Comparison of ENCODE assay signal across 8 cellular contexts in the genomic region with DNA sequence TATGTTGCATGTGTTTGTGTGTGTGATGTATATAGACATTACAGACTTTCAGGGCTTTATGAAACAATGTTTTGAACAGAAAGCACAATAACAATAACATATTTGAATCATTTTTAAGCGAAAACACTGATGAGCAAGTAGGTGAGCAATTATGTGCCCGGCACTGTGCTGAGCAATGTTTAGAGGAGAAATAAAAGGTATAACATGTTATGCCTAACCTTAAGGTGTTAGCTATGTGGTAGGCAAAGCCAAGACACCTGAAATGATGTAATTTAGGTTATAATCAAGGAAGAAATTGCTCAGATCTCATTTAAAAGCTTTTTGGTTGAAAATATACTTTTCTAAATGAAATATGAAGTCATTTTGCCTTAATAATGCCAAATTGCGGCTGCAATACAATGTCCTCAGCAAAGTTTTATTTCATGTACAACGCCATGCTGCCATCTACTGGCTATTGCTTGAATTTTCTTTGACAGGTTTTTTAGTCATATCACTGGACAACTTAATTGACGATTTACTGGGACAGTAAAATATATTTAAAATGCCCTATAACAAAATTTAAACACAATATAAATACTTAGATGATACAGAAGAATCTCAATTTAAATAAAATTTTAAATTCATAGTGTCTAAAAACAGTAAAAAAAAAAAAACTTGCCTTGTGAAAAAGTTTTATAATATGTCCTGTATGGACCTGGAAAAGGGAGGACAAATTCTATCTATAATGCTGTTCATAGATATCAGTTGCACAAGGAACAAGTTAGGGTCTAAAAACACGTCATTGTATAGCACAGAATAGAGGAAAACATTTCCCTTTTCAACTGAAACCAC.
DNase-seq lines count a peak whose midpoint lies in the region; ATAC-seq and TF ChIP-seq lines count a peak whose summit lies in the region.

No MANE protein-coding gene starts in this region.

- no peaks in the 10 kb centered on the region for H3K27me3 Mint-ChIP-seq in endodermal cell (ENCODE audit: insufficient read depth)
- H3K27me3 Mint-ChIP-seq in naive thymus-derived CD8-positive, alpha-beta T cell, result peaks cover 0 to 3% (median 0%) of the 10 kb centered on the region in 5 donors

- ATAC-seq in GM21390 (IDR thresholded peaks at IDR 0.05; ENCODE audit: unreplicated experiment), result peak; percentile 62
- ATAC-seq in naive thymus-derived CD8-positive, alpha-beta T cell, result peak in 1 of 2 donors; percentile 36

- H3K27me3 ChIP-seq in endodermal cell (ENCODE audit: control insufficient read depth, insufficient read depth, low read length, poor library complexity, severe bottlenecking), result no peaks in the 10 kb centered on the region

- no peaks in the 10 kb centered on the region for H3K9me3 Mint-ChIP-seq in endodermal cell
- no peaks in the 10 kb centered on the region for H3K9me3 Mint-ChIP-seq in naive thymus-derived CD8-positive, alpha-beta T cell

- no peaks in the 10 kb centered on the region for H3K36me3 ChIP-seq in endodermal cell (ENCODE audit: control insufficient read depth, insufficient read depth, low read length)

- H3K27ac ChIP-seq in endodermal cell (ENCODE audit: low read depth, low read length), result no peak overlapping the region

- no peaks in the 10 kb centered on the region for H3K36me3 Mint-ChIP-seq in endodermal cell (ENCODE audit: low read depth)
- no peaks in the 10 kb centered on the region for H3K36me3 Mint-ChIP-seq in naive thymus-derived CD8-positive, alpha-beta T cell

- POLR2A ChIA-PET in naive thymus-derived CD8-positive, alpha-beta T cell (lab: Charles Lee), result no interaction called here

- H3K4me1 ChIP-seq in endodermal cell (ENCODE audit: control insufficient read depth, insufficient read depth, low read length), result peaks cover 3% of the 10 kb centered on the region

- 21 to 33% methylated on average over 5 of the region's 6 CpGs for WGBS in endodermal cell (ENCODE audit: insufficient coverage in 1 of 2, insufficient read length in 1 of 2), 2 experiments

- H3K4me1 Mint-ChIP-seq in endodermal cell, result peaks cover 42% of the 10 kb centered on the region
- H3K4me1 Mint-ChIP-seq in naive thymus-derived CD8-positive, alpha-beta T cell, result peaks cover 0 to 5% (median 4%) of the 10 kb centered on the region in 4 donors

- peak; percentile 87 for TF ChIP-seq CTCF in endodermal cell (conservative IDR thresholded peaks at IDR 0.05)

- no peak overlapping the region for H3K9ac ChIP-seq in endodermal cell (ENCODE audit: extremely low read depth, low read length, poor library complexity, severe bottlenecking)

- DNase-seq in NCI-H446 (lab: John Stamatoyannopoulos, UW), result peak; percentile 37 to 75
- no peak for DNase-seq in NCI-H446 treated with DMSO at 0.1 percent for 48 hours (lab: John Stamatoyannopoulos, UW)
- peak; percentile 69 to 86 for DNase-seq in Kasumi-1 (lab: John Stamatoyannopoulos, UW)
- DNase-seq in T-helper 9 cell, result peak; percentile 15
- no peak for DNase-seq in endodermal cell
- DNase-seq in naive thymus-derived CD8-positive, alpha-beta T cell, result peak in 7 of 10 donors; percentile 18 to 54 (median 39)
- DNase-seq in activated effector memory CD4-positive, alpha-beta T cell treated with Interleukin-2 at 50 U/mL for 16 hours, result no peak

- no peak overlapping the region for H3K4me3 Mint-ChIP-seq in endodermal cell
- H3K4me3 Mint-ChIP-seq in naive thymus-derived CD8-positive, alpha-beta T cell, result no peak overlapping the region

- no peaks in the 10 kb centered on the region for H3K9me3 ChIP-seq in endodermal cell (ENCODE audit: control insufficient read depth, low read length)

- no peak overlapping the region for H3K27ac Mint-ChIP-seq in endodermal cell
- H3K27ac Mint-ChIP-seq in naive thymus-derived CD8-positive, alpha-beta T cell, result no peak overlapping the region

- H3K4me3 ChIP-seq in endodermal cell (ENCODE audit: low read length), result no peak overlapping the region

Comparison
In these comparisons a context has a peak if more than half of its experiments do, and no peak if none do; other contexts are left out.
1. DNase-seq: peak in NCI-H446 (2 of 2), Kasumi-1 (2 of 2), T-helper 9 cell (single experiment) and naive thymus-derived CD8-positive, alpha-beta T cell (7 of 10); none in NCI-H446 treated with DMSO at 0.1 percent for 48 hours (single experiment), endodermal cell (single experiment) and activated effector memory CD4-positive, alpha-beta T cell treated with Interleukin-2 at 50 U/mL for 16 hours (single experiment).